ENCODE assay signal across 13 cellular contexts in the genomic region with DNA sequence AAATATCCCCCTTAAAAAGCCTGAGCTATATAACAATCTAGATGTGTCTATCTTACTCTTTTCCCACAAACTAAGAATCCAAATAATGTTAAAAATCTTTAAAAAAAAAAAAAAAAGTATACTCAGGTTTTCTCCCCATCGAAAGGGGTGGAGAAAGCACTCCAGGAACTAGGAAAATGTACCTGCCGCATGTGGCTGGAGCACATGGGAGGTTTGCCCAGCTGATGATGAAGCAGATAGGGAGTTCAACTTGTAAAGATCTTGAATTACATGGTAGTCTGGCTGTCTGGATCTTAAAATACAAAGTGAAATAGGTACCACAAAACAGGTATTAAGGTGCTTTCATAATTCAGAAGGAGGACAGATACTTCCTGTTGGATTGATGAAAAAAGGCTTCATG. TPM values are rescaled to one million over a fixed set of nuclear protein-coding genes. Genes with fewer than 3 reads are reported as not detected.
DNase-seq lines count a peak whose midpoint lies in the region; ATAC-seq and TF ChIP-seq lines count a peak whose summit lies in the region.
"Had no signal": no experiment of that assay in that cellular context is flagged by ENCODE, and none has a peak within 500 bp of the region (broad histone marks: within the 10 kb centered on the region; RNA-seq: fewer than 3 reads in every experiment).

No MANE protein-coding gene starts in this region.

- peaks cover 0 to 21% (median 5%) of the 10 kb centered on the region in 4 donors for H3K4me1 ChIP-seq in Peyer's patch

- no peaks in the 10 kb centered on the region for H3K9me3 ChIP-seq in Peyer's patch
- H3K9me3 ChIP-seq: SJSA1, testis had no signal

- H3K4me3 ChIP-seq in NB4 (ENCODE audit: low read depth, low read length) (peak overlapping the region; percentile 100), Peyer's patch (peak overlapping the region in 1 of 4 donors; percentile 73)

- peaks cover 3% of the 10 kb centered on the region for H3K36me3 Mint-ChIP-seq in T-helper 1 cell treated with Interleukin-12 subunit alpha and Interleukin-12 subunit beta and Interleukin-4 antibody, amounts not matched to agents 30 μg/mL and 1 μg/mL, for 36 hours (ENCODE audit: low read depth)
- H3K36me3 Mint-ChIP-seq in chondrocyte (ENCODE audit: low read depth) (no peaks in the 10 kb centered on the region), osteocyte (ENCODE audit: unreplicated experiment) (peaks cover 2% of the 10 kb centered on the region)

- no peak for TF ChIP-seq POLR2A in NB4 (IDR thresholded peaks at IDR 0.05; ENCODE audit: extremely low read depth, insufficient read length)
- no peak for TF ChIP-seq POLR2A in Peyer's patch (IDR thresholded peaks at IDR 0.05)

- no peak for ATAC-seq in HG02870 (IDR thresholded peaks at IDR 0.05; ENCODE audit: unreplicated experiment)

- no peak overlapping the region for H3K27ac ChIP-seq in Peyer's patch
- H3K27ac ChIP-seq: SJSA1, testis had no signal

- TF ChIP-seq CTCF in NB4 (IDR thresholded peaks at IDR 0.05; ENCODE audit: low read depth, low read length) (no peak), chondrocyte (IDR thresholded peaks at IDR 0.05) (no peak), osteocyte (IDR thresholded peaks at IDR 0.05) (no peak), Peyer's patch (IDR thresholded peaks at IDR 0.05) (no peak)

- no peaks in the 10 kb centered on the region for H3K9me3 Mint-ChIP-seq in T-helper 1 cell treated with Interleukin-12 subunit alpha and Interleukin-12 subunit beta and Interleukin-4 antibody, amounts not matched to agents 30 μg/mL and 1 μg/mL, for 36 hours
- H3K9me3 Mint-ChIP-seq in chondrocyte (ENCODE audit: low read depth), result no peaks in the 10 kb centered on the region
- H3K9me3 Mint-ChIP-seq in osteocyte (ENCODE audit: unreplicated experiment), result no peaks in the 10 kb centered on the region

- DNase-seq in T-helper 1 cell, result no peak
- DNase-seq in NB4 (ENCODE audit: low read depth), result no peak
- no peak for DNase-seq in chondrocyte (ENCODE audit: low spot score)
- DNase-seq in osteocyte (ENCODE audit: extremely low spot score, unreplicated experiment), result no peak
- no peak for DNase-seq in occipital lobe (lab: John Stamatoyannopoulos, UW)
- DNase-seq in Peyer's patch, result no peak
- DNase-seq: NCI-H2171; stimulated activated CD4-positive, alpha-beta T cell treated with anti-CD3 and anti-CD28 coated beads, Interleukin-1b, Interleukin-23, amount 100 ng/mL, for 48 hours; testis had no signal

- H3K27me3 Mint-ChIP-seq in T-helper 1 cell treated with Interleukin-12 subunit alpha and Interleukin-12 subunit beta and Interleukin-4 antibody, amounts not matched to agents 30 μg/mL and 1 μg/mL, for 36 hours (ENCODE audit: low read depth), result peaks cover 12% of the 10 kb centered on the region
- no peaks in the 10 kb centered on the region for H3K27me3 Mint-ChIP-seq in chondrocyte (ENCODE audit: low read depth)
- H3K27me3 Mint-ChIP-seq in osteocyte (ENCODE audit: unreplicated experiment), result peaks cover 18% of the 10 kb centered on the region

- peaks cover 16% of the 10 kb centered on the region for H3K4me1 Mint-ChIP-seq in T-helper 1 cell treated with Interleukin-12 subunit alpha and Interleukin-12 subunit beta and Interleukin-4 antibody, amounts not matched to agents 30 μg/mL and 1 μg/mL, for 36 hours (ENCODE audit: low read depth)
- H3K4me1 Mint-ChIP-seq in chondrocyte (ENCODE audit: low read depth) (peaks cover 32% of the 10 kb centered on the region), osteocyte (ENCODE audit: unreplicated experiment) (peaks cover 26% of the 10 kb centered on the region)

- H3K27ac Mint-ChIP-seq in T-helper 1 cell treated with Interleukin-12 subunit alpha and Interleukin-12 subunit beta and Interleukin-4 antibody, amounts not matched to agents 30 μg/mL and 1 μg/mL, for 36 hours, result peak overlapping the region; percentile 32
- H3K27ac Mint-ChIP-seq in chondrocyte (ENCODE audit: unreplicated experiment) (no peak overlapping the region), osteocyte (ENCODE audit: unreplicated experiment) (no peak overlapping the region)

- H3K4me3 Mint-ChIP-seq in T-helper 1 cell treated with Interleukin-12 subunit alpha and Interleukin-12 subunit beta and Interleukin-4 antibody, amounts not matched to agents 30 μg/mL and 1 μg/mL, for 36 hours, result peak overlapping the region; percentile 55
- H3K4me3 Mint-ChIP-seq in chondrocyte (ENCODE audit: unreplicated experiment), result peak overlapping the region; percentile 86
- peak overlapping the region; percentile 92 for H3K4me3 Mint-ChIP-seq in osteocyte (ENCODE audit: unreplicated experiment)

- peaks cover 0 to 6% (median 0%) of the 10 kb centered on the region in 3 donors for H3K36me3 ChIP-seq in Peyer's patch

- no peaks in the 10 kb centered on the region for H3K27me3 ChIP-seq in Peyer's patch
- H3K27me3 ChIP-seq: SJSA1, testis had no signal

RNA-seq across cellular contexts. Expression of a gene that starts 8.8 kb away (rescaled TPM):
- total RNA-seq in chondrocyte (not detected in 3 replicates), osteocyte (not detected in 2 replicates), occipital lobe (0.31 TPM), Peyer's patch (not detected)
- total RNA-seq: SJSA1 had no signal

RNA-seq across cellular contexts. Expression of a gene that starts 9.0 kb away (rescaled TPM):
- 5.5 to 8.9 TPM (median 5.6 TPM) in 3 replicates for total RNA-seq in chondrocyte
- 6.9 and 7.0 TPM in 2 replicates for total RNA-seq in osteocyte
- total RNA-seq in occipital lobe, result 6.6 TPM
- 1 to 10 TPM; 2.5 to 7.9 (median 4.5) TPM for total RNA-seq in Peyer's patch

RNA-seq across cellular contexts. Expression of a gene that starts 17.7 kb away (rescaled TPM):
- total RNA-seq in chondrocyte, result 182 to 197 TPM (median 187 TPM) in 3 replicates
- 201 and 208 TPM in 2 replicates for total RNA-seq in osteocyte
- 123 TPM for total RNA-seq in occipital lobe
- 10 to 100 TPM; 46.2 to 75.3 (median 66.6) TPM for total RNA-seq in Peyer's patch

RNA-seq across cellular contexts. Expression of a gene that starts 31.9 kb away (rescaled TPM):
- not detected in 3 replicates for total RNA-seq in chondrocyte
- total RNA-seq in osteocyte, result not detected in 2 replicates
- total RNA-seq in occipital lobe, result not detected
- 10 to 100 TPM in 1 of 4 donors, 1 to 10 TPM in 3; 5.3 to 17.3 (median 5.6) TPM for total RNA-seq in Peyer's patch
- total RNA-seq: glomerular endothelial cell had no signal
